8 cellular contexts compared by ENCODE assay signal in the genomic region with DNA sequence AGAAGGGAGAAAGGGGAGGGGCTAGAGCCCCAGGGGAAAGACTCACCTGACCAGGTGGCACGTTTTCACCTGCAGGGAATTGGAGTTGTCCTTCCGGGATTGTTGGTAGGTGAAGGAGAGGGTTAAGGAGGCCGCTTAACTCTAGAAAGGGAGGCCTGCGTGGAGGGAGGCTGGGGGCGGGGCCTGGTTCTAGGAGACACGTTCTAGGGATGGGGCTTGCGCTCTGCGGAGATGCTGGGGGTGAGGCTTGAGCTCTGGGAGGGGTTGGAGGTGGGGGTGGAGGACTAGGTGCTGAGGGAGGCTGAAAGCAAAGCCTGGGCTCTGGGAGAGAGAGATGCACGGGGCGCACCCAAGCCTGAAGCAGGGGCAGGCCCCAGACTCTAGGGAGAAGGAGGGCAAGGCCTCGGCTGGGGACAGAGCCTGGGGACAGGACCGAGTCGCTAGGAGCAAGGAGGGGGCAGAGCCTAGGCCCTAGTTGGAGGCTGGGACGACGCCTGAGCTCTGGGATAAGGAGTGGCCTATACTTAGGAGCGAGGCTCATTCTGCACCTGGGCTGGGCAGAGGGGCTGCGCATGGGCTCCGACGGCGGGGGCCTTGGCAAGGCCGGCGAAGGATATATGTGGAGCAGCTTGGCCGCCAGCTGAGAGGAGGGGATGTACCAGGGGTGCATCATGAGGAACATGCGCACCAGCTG. TPM values are rescaled to one million over a fixed set of nuclear protein-coding genes. Genes with fewer than 3 reads are reported as not detected.
DNase-seq lines count a peak whose midpoint lies in the region; TF ChIP-seq lines count a peak whose summit lies in the region.
"Had no signal": no experiment of that assay in that cellular context is flagged by ENCODE, and none has a peak within 500 bp of the region (broad histone marks: within the 10 kb centered on the region; RNA-seq: fewer than 3 reads in every experiment).

No MANE protein-coding gene starts in this region.

- TF ChIP-seq CTCF in Calu3 (IDR thresholded peaks at IDR 0.05; ENCODE audit: unreplicated experiment) (no peak), NB4 (IDR thresholded peaks at IDR 0.05; ENCODE audit: low read depth, low read length) (no peak), endothelial cell (IDR thresholded peaks at IDR 0.05; ENCODE audit: unreplicated experiment) (no peak), osteocyte (IDR thresholded peaks at IDR 0.05) (no peak), GM13977 (IDR thresholded peaks at IDR 0.05; ENCODE audit: extremely low read depth, insufficient read depth, missing control alignments) (no peak)

- H3K27ac Mint-ChIP-seq in Calu3 (ENCODE audit: unreplicated experiment) = no peak overlapping the region
- H3K27ac Mint-ChIP-seq in endothelial cell (ENCODE audit: unreplicated experiment) = peak overlapping the region; percentile 36
- no peak overlapping the region for H3K27ac Mint-ChIP-seq in osteocyte (ENCODE audit: unreplicated experiment)

- H3K4me3 ChIP-seq in NB4 (ENCODE audit: low read depth, low read length) = peak overlapping the region; percentile 91

- H3K9me3 Mint-ChIP-seq in Calu3 (ENCODE audit: low read depth, unreplicated experiment) (no peaks in the 10 kb centered on the region), endothelial cell (ENCODE audit: unreplicated experiment) (no peaks in the 10 kb centered on the region), osteocyte (ENCODE audit: unreplicated experiment) (no peaks in the 10 kb centered on the region)

- H3K36me3 Mint-ChIP-seq in Calu3 (ENCODE audit: insufficient read depth, unreplicated experiment) (peaks cover 7% of the 10 kb centered on the region), endothelial cell (ENCODE audit: low read depth, unreplicated experiment) (peaks cover 17% of the 10 kb centered on the region), osteocyte (ENCODE audit: unreplicated experiment) (no peaks in the 10 kb centered on the region)

- no peak for TF ChIP-seq POLR2A in NB4 (IDR thresholded peaks at IDR 0.05; ENCODE audit: extremely low read depth, insufficient read length)

- H3K4me3 Mint-ChIP-seq in Calu3 (ENCODE audit: low read depth, unreplicated experiment) (peak overlapping the region; percentile 65), endothelial cell (ENCODE audit: unreplicated experiment) (peak overlapping the region; percentile 86), osteocyte (ENCODE audit: unreplicated experiment) (peak overlapping the region; percentile 53)

- CTCF ChIA-PET in Calu3 (lab: Charles Lee) = interaction anchor here (0.6 to 1.6 kb wide), 2 partner anchors 53 to 381 kb away, joined by 4 to 8 read pairs; no protein-coding TSS in a partner anchor

- H3K4me1 Mint-ChIP-seq in Calu3 (ENCODE audit: low read depth, unreplicated experiment) = peaks cover 18% of the 10 kb centered on the region
- H3K4me1 Mint-ChIP-seq in endothelial cell (ENCODE audit: unreplicated experiment) = peaks cover 21% of the 10 kb centered on the region
- H3K4me1 Mint-ChIP-seq in osteocyte (ENCODE audit: unreplicated experiment) = peaks cover 21% of the 10 kb centered on the region

- DNase-seq in Calu3 = no peak
- DNase-seq in NB4 (ENCODE audit: low read depth) = no peak
- DNase-seq in endothelial cell (ENCODE audit: low spot score) = no peak
- no peak for DNase-seq in osteocyte (ENCODE audit: extremely low spot score, unreplicated experiment)
- DNase-seq in GM13977 (ENCODE audit: low spot score) = no peak
- no peak for DNase-seq in effector CD4-positive, alpha-beta T cell
- no peak for DNase-seq in DMS 273 treated with DMSO at 0.1 percent for 48 hours (lab: John Stamatoyannopoulos, UW)
- DNase-seq: NCI-H774 had no signal

- intact Hi-C loops in Calu3 (cut with micrococcal nuclease; ENCODE audit: unreplicated experiment) = no loop called here

- H3K27me3 Mint-ChIP-seq in Calu3 (ENCODE audit: unreplicated experiment) (peaks cover 87% of the 10 kb centered on the region), endothelial cell (ENCODE audit: unreplicated experiment) (peaks cover 14% of the 10 kb centered on the region), osteocyte (ENCODE audit: unreplicated experiment) (no peaks in the 10 kb centered on the region)

- in situ Hi-C loops in GM13977 (cut with MboI; ENCODE audit: low pct_unique_long_range_greater_than_20kb, low sequenced_read_pairs, unreplicated experiment) = no loop called here

- BruUV-seq in Calu3 (replicated peaks; lab: Mats Ljungman, UMichigan) = no TSS peak

RNA-seq across cellular contexts. Expression of a gene that starts 2.4 kb away (rescaled TPM):
- total RNA-seq in Calu3 (2022) (not detected in 2 replicates), endothelial cell (ENCODE audit: unreplicated experiment) (139 TPM), osteocyte (10.3 and 11.2 TPM in 2 replicates)

RNA-seq across cellular contexts. Expression of a gene that starts 18.2 kb away (rescaled TPM):
- total RNA-seq in Calu3 (2022) (1.4 and 1.8 TPM in 2 replicates), endothelial cell (ENCODE audit: unreplicated experiment) (0.26 TPM), osteocyte (0.73 and 0.84 TPM in 2 replicates)

RNA-seq across cellular contexts. Expression of a gene that starts 18.5 kb away (rescaled TPM):
- total RNA-seq in Calu3 (2022) (not detected in 2 replicates), endothelial cell (ENCODE audit: unreplicated experiment) (11.5 TPM), osteocyte (2.6 and 2.7 TPM in 2 replicates)

RNA-seq across cellular contexts. Expression of a gene that starts 36.8 kb away (rescaled TPM):
- 312 and 319 TPM in 2 replicates for total RNA-seq in Calu3 (2022)
- 322 TPM for total RNA-seq in endothelial cell (ENCODE audit: unreplicated experiment)
- 267 and 290 TPM in 2 replicates for total RNA-seq in osteocyte

Comparison
In these comparisons a context has a peak if more than half of its experiments do, and no peak if none do; other contexts are left out.
1. RNA of a gene that starts 2.4 kb away (total RNA-seq): 139 TPM in endothelial cell (single experiment); 10.3 to 11.2 TPM in osteocyte and not detected in Calu3; every median in the first group is over 10 times any median in the second.
2. Peak in every context shown above with its lines, with median percentiles within 50 percentile points of each other: H3K4me3 Mint-ChIP-seq.